ENCODE assay signal across 10 cellular contexts in the genomic region with DNA sequence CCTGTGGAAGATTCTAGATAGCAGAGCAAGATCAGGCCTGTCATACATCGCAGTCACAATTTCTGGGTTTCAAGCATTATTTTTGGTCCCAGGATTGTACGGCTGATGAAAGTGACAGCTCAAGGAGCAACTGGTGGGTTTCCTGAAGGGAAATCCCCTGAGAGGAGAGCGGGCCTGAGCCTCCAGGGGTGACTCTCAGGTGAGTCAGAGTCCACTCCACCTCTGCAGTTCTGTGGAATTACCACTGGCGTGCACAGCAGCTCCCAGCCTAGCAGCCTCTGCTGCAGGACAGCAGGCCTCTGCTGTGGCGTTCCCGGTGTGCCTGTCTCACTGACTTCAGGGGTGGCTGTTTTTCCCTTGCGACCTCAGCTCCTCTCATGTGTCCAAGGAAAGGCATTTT. TPM values are rescaled to one million over a fixed set of nuclear protein-coding genes. Genes with fewer than 3 reads are reported as not detected.
DNase-seq lines count a peak whose midpoint lies in the region; ATAC-seq and TF ChIP-seq lines count a peak whose summit lies in the region.
"Had no signal": no experiment of that assay in that cellular context is flagged by ENCODE, and none has a peak within 500 bp of the region (broad histone marks: within the 10 kb centered on the region; RNA-seq: fewer than 3 reads in every experiment).

No MANE protein-coding gene starts in this region.

- H3K9me3 Mint-ChIP-seq in activated CD4-positive, alpha-beta T cell treated with anti-CD3 and anti-CD28 coated beads for 36 hours (ENCODE audit: low read depth), result no peaks in the 10 kb centered on the region
- no peaks in the 10 kb centered on the region for H3K9me3 Mint-ChIP-seq in activated CD4-positive, alpha-beta T cell treated with anti-CD3 and anti-CD28 coated beads, Interleukin-2, amount 10 ng/mL, durations not matched to agents 24 days and 14 days
- H3K9me3 Mint-ChIP-seq: nephron had no signal

- intact Hi-C loops in activated CD4-positive, alpha-beta T cell treated with anti-CD3 and anti-CD28 coated beads for 36 hours (cut with DNase I, micrococcal nuclease), result loop anchor here in 1 of 2 experiments (5.0 kb wide), 1 partner anchor 261 kb away; a partner anchor contains a TSS
- intact Hi-C loops in activated CD4-positive, alpha-beta T cell treated with anti-CD3 and anti-CD28 coated beads, Interleukin-2, amount 10 ng/mL, durations not matched to agents 24 days and 14 days (cut with micrococcal nuclease), result no loop called here

- TF ChIP-seq CTCF in omental fat pad (IDR thresholded peaks at IDR 0.05), result no peak

- H3K27ac Mint-ChIP-seq in activated CD4-positive, alpha-beta T cell treated with anti-CD3 and anti-CD28 coated beads for 36 hours, result peak overlapping the region; percentile 83
- H3K27ac Mint-ChIP-seq in activated CD4-positive, alpha-beta T cell treated with anti-CD3 and anti-CD28 coated beads, Interleukin-2, amount 10 ng/mL, durations not matched to agents 24 days and 14 days, result peak overlapping the region; percentile 86
- H3K27ac Mint-ChIP-seq: nephron had no signal

- H3K36me3 Mint-ChIP-seq in activated CD4-positive, alpha-beta T cell treated with anti-CD3 and anti-CD28 coated beads for 36 hours (ENCODE audit: low read depth), result peaks cover 23% of the 10 kb centered on the region
- H3K36me3 Mint-ChIP-seq in activated CD4-positive, alpha-beta T cell treated with anti-CD3 and anti-CD28 coated beads, Interleukin-2, amount 10 ng/mL, durations not matched to agents 24 days and 14 days (ENCODE audit: low read depth), result peaks cover 18% of the 10 kb centered on the region

- H3K4me1 Mint-ChIP-seq in activated CD4-positive, alpha-beta T cell treated with anti-CD3 and anti-CD28 coated beads for 36 hours, result peaks cover 29% of the 10 kb centered on the region
- peaks cover 17% of the 10 kb centered on the region for H3K4me1 Mint-ChIP-seq in activated CD4-positive, alpha-beta T cell treated with anti-CD3 and anti-CD28 coated beads, Interleukin-2, amount 10 ng/mL, durations not matched to agents 24 days and 14 days

- peak; percentile 79 for DNase-seq in activated CD4-positive, alpha-beta T cell treated with anti-CD3 and anti-CD28 coated beads for 36 hours
- DNase-seq in activated CD4-positive, alpha-beta T cell treated with anti-CD3 and anti-CD28 coated beads for 1 hour, result no peak
- no peak for DNase-seq in activated CD4-positive, alpha-beta T cell treated with anti-CD3 and anti-CD28 coated beads, Interleukin-2, amount 10 ng/mL, durations not matched to agents 24 days and 14 days
- DNase-seq in glomerular visceral epithelial cell (ENCODE audit: extremely low spot score) (peak; percentile 74), omental fat pad (ENCODE audit: low spot score) (no peak), pons (ENCODE audit: low spot score) (no peak)
- DNase-seq in stimulated activated CD8-positive, alpha-beta memory T cell treated with anti-CD3 and anti-CD28 coated beads, Interleukin-4, amount 100 ng/mL, for 24 hours (ENCODE audit: low read depth), result peak; percentile 49
- DNase-seq: MV-4-11 had no signal

- no peak overlapping the region for H3K4me3 Mint-ChIP-seq in activated CD4-positive, alpha-beta T cell treated with anti-CD3 and anti-CD28 coated beads for 36 hours
- H3K4me3 Mint-ChIP-seq in activated CD4-positive, alpha-beta T cell treated with anti-CD3 and anti-CD28 coated beads, Interleukin-2, amount 10 ng/mL, durations not matched to agents 24 days and 14 days, result no peak overlapping the region
- H3K4me3 Mint-ChIP-seq: nephron had no signal

- ATAC-seq in activated CD4-positive, alpha-beta T cell treated with anti-CD3 and anti-CD28 coated beads for 36 hours, result peak; percentile 92
- no peak for ATAC-seq in HG02840 (IDR thresholded peaks at IDR 0.05; ENCODE audit: low FRiP score, unreplicated experiment)
- ATAC-seq in omental fat pad (ENCODE audit: low FRiP score), result no peak

- H3K27me3 Mint-ChIP-seq in activated CD4-positive, alpha-beta T cell treated with anti-CD3 and anti-CD28 coated beads for 36 hours, result no peaks in the 10 kb centered on the region
- no peaks in the 10 kb centered on the region for H3K27me3 Mint-ChIP-seq in activated CD4-positive, alpha-beta T cell treated with anti-CD3 and anti-CD28 coated beads, Interleukin-2, amount 10 ng/mL, durations not matched to agents 24 days and 14 days

- POLR2A ChIA-PET in activated CD4-positive, alpha-beta T cell treated with anti-CD3 and anti-CD28 coated beads for 36 hours (lab: Charles Lee), result interaction anchor here (0.7 kb wide), 1 partner anchor 27 kb away, joined by 3 read pairs; no protein-coding TSS in a partner anchor

- CTCF ChIA-PET in activated CD4-positive, alpha-beta T cell treated with anti-CD3 and anti-CD28 coated beads for 36 hours (lab: Charles Lee), result interaction anchor here (0.6 to 1.2 kb wide), 7 partner anchors 15 to 317 kb away, joined by 3 to 7 read pairs (median 3); no protein-coding TSS in a partner anchor

RNA-seq across cellular contexts. Expression of a gene that starts 24.4 kb away (rescaled TPM):
- total RNA-seq in activated CD4-positive, alpha-beta T cell treated with anti-CD3 and anti-CD28 coated beads for 36 hours, result 1 to 10 TPM; 5.9 to 6.5 TPM
- 9.2 and 10.1 TPM in 2 replicates for total RNA-seq in activated CD4-positive, alpha-beta T cell treated with anti-CD3 and anti-CD28 coated beads, Interleukin-2, amount 10 ng/mL, durations not matched to agents 24 days and 14 days
- total RNA-seq in omental fat pad, result 10 to 100 TPM in 3 of 4 donors, 1 to 10 TPM in 1; 9.6 to 21.1 (median 13.6) TPM

RNA-seq across cellular contexts. Expression of a gene that starts 24.6 kb away (rescaled TPM):
- total RNA-seq in activated CD4-positive, alpha-beta T cell treated with anti-CD3 and anti-CD28 coated beads for 36 hours, result 10 to 100 TPM; 41.3 to 43.0 TPM
- total RNA-seq in activated CD4-positive, alpha-beta T cell treated with anti-CD3 and anti-CD28 coated beads, Interleukin-2, amount 10 ng/mL, durations not matched to agents 24 days and 14 days, result 33.6 and 35.4 TPM in 2 replicates
- total RNA-seq in omental fat pad, result 10 to 100 TPM; 51.6 to 73.6 (median 59.0) TPM

RNA-seq across cellular contexts. Expression of a gene that starts 48.0 kb away (rescaled TPM):
- under 1 TPM; 0.39 to 0.60 TPM for total RNA-seq in activated CD4-positive, alpha-beta T cell treated with anti-CD3 and anti-CD28 coated beads for 36 hours
- 1.8 and 2.5 TPM in 2 replicates for total RNA-seq in activated CD4-positive, alpha-beta T cell treated with anti-CD3 and anti-CD28 coated beads, Interleukin-2, amount 10 ng/mL, durations not matched to agents 24 days and 14 days
- total RNA-seq in omental fat pad, result 1 to 10 TPM in 2 of 4 donors, under 1 TPM in 2; 0.37 to 1.7 (median 0.88) TPM

Comparison
In these comparisons a context has a peak if more than half of its experiments do, and no peak if none do; other contexts are left out.
1. DNase-seq: peak in activated CD4-positive, alpha-beta T cell treated with anti-CD3 and anti-CD28 coated beads for 36 hours (single experiment), glomerular visceral epithelial cell (single experiment) and stimulated activated CD8-positive, alpha-beta memory T cell treated with anti-CD3 and anti-CD28 coated beads, Interleukin-4, amount 100 ng/mL, for 24 hours (single experiment); none in activated CD4-positive, alpha-beta T cell treated with anti-CD3 and anti-CD28 coated beads for 1 hour (single experiment), activated CD4-positive, alpha-beta T cell treated with anti-CD3 and anti-CD28 coated beads, Interleukin-2, amount 10 ng/mL, durations not matched to agents 24 days and 14 days (single experiment), omental fat pad (single experiment) and pons (single experiment).